23 cellular contexts compared by ENCODE assay signal in the genomic region with DNA sequence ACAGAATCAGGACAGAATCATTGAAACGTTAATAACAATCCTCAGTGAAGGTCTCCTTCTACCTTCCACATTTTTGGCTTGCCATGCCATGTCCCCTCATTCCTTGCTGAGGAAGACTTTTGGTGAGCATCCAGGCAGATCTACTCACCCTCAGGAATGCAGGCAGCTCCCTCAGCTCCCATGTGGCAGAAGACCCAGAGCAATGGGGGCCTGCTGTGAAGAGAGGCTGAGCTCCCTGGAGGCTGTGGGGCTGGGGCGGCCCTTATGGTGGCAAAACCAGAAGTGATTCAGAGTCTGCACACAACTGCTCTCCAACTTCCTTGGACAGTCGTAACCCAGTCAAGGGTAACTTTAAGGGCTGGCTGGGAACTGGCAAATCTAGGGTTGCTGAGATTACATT.
A peak's percentile ranks its signal among the peaks of the same experiment; 100 is the strongest.
DNase-seq lines count a peak whose midpoint lies in the region; ATAC-seq and TF ChIP-seq lines count a peak whose summit lies in the region.
"Had no signal": no experiment of that assay in that cellular context is flagged by ENCODE, and none has a peak within 500 bp of the region (broad histone marks: within the 10 kb centered on the region; RNA-seq: fewer than 3 reads in every experiment).

No MANE protein-coding gene starts in this region.

- H2BK5ac ChIP-seq in mesendoderm (ENCODE audit: low read length): no peak overlapping the region

- no peak overlapping the region for H3K56ac ChIP-seq in mesendoderm (ENCODE audit: low read length)

- no peak overlapping the region for H4K8ac ChIP-seq in mesendoderm (ENCODE audit: low read depth, low read length)

- no peak overlapping the region for H2BK15ac ChIP-seq in mesendoderm (replicated peaks; ENCODE audit: low read depth)

- H2BK120ac ChIP-seq in mesendoderm (ENCODE audit: low read depth, low read length): no peak overlapping the region

- WGBS in mesendoderm (ENCODE audit: extremely low coverage, insufficient coverage, low lambda C conversion rate): no CpG with 5 or more reads among the region's 3 CpGs
- 92% methylated on average over 3 of the region's 3 CpGs for WGBS in smooth muscle cell (ENCODE audit: low lambda C conversion rate)

- H3F3A ChIP-seq in GM23338 (replicated peaks; ENCODE audit: low read depth): no peaks in the 10 kb centered on the region
- H3F3A ChIP-seq in smooth muscle cell (ENCODE audit: low read depth): no peaks in the 10 kb centered on the region

- intact Hi-C loops in activated CD4-positive, alpha-beta memory T cell treated with anti-CD3 and anti-CD28 coated beads for 36 hours (cut with micrococcal nuclease): no loop called here

- H3K79me2 ChIP-seq in GM23338 (replicated peaks; ENCODE audit: insufficient read depth): no peaks in the 10 kb centered on the region
- H3K79me2 ChIP-seq in mesendoderm (ENCODE audit: control insufficient read depth, insufficient read depth, low read length): no peaks in the 10 kb centered on the region
- H3K79me2 ChIP-seq in smooth muscle cell (ENCODE audit: low read depth): no peaks in the 10 kb centered on the region

- peaks cover 7% of the 10 kb centered on the region; the same call in 2 of the 3 replicates for H3K4me1 Mint-ChIP-seq in GM23338
- H3K4me1 Mint-ChIP-seq in activated CD4-positive, alpha-beta memory T cell treated with anti-CD3 and anti-CD28 coated beads for 36 hours (ENCODE audit: low read depth): peaks cover 14% of the 10 kb centered on the region
- H3K4me1 Mint-ChIP-seq in activated CD8-positive, alpha-beta memory T cell treated with anti-CD3 and anti-CD28 coated beads, Interleukin-2, amount 10 ng/mL, durations not matched to agents 7 days and 5 days: peaks cover 35% of the 10 kb centered on the region
- H3K4me1 Mint-ChIP-seq: activated B cell treated with CpG ODN at 0.5 μM for 24 hours had no signal

- H3K4me1 ChIP-seq in GM23338 (ENCODE audit: insufficient read depth): no peaks in the 10 kb centered on the region
- H3K4me1 ChIP-seq in mesendoderm (ENCODE audit: control insufficient read depth, low read depth, low read length): no peaks in the 10 kb centered on the region
- no peaks in the 10 kb centered on the region for H3K4me1 ChIP-seq in smooth muscle cell (ENCODE audit: low read depth)
- H3K4me1 ChIP-seq: colonic mucosa, testis had no signal

- no peaks in the 10 kb centered on the region for H3K9me2 ChIP-seq in GM23338 (ENCODE audit: insufficient read depth)

- H2AFZ ChIP-seq in GM23338 (no peak overlapping the region), smooth muscle cell (ENCODE audit: low read depth) (no peak overlapping the region)
- H2AFZ ChIP-seq: neural progenitor cell had no signal

- peak; percentile 27; the same call in 2 of the 3 replicates for ATAC-seq in GM23338
- ATAC-seq in activated CD8-positive, alpha-beta memory T cell treated with anti-CD3 and anti-CD28 coated beads, Interleukin-2, amount 10 ng/mL, durations not matched to agents 7 days and 5 days: no peak
- ATAC-seq: stimulated activated effector memory CD8-positive, alpha-beta T cell treated with anti-CD3 and anti-CD28 coated beads, Interleukin-12 subunit alpha, Interleukin-12 subunit beta, amount 100 ng/mL, for 72 hours had no signal

- H4K20me1 ChIP-seq in GM23338 (replicated peaks; ENCODE audit: insufficient read depth) (no peaks in the 10 kb centered on the region), smooth muscle cell (ENCODE audit: low read depth) (no peaks in the 10 kb centered on the region)
- H4K20me1 ChIP-seq: BLaER1 treated with 17β-estradiol and CSF1 and Interleukin-3, amounts not matched to agents 10 nM and 100 nM had no signal

- TF ChIP-seq CTCF in GM23338 (conservative IDR thresholded peaks at IDR 0.05; ENCODE audit: low read depth in 2 of 2) (no peak), smooth muscle cell (IDR thresholded peaks at IDR 0.05; ENCODE audit: borderline replicate concordance, insufficient read depth, poor library complexity, severe bottlenecking) (no peak)

- H3K36me3 ChIP-seq in GM23338 (ENCODE audit: insufficient read depth) (no peaks in the 10 kb centered on the region), mesendoderm (ENCODE audit: control insufficient read depth, insufficient read depth, low read length) (no peaks in the 10 kb centered on the region), smooth muscle cell (ENCODE audit: low read depth) (no peaks in the 10 kb centered on the region)
- H3K36me3 ChIP-seq: BLaER1 treated with 17β-estradiol and CSF1 and Interleukin-3, amounts not matched to agents 10 nM and 100 nM; colonic mucosa; neural progenitor cell had no signal

- no peak overlapping the region for H4K5ac ChIP-seq in mesendoderm (ENCODE audit: low read length)

- no peak overlapping the region for H3K4me3 ChIP-seq in GM23338
- no peak overlapping the region for H3K4me3 ChIP-seq in mesendoderm (ENCODE audit: low read length)
- H3K4me3 ChIP-seq in smooth muscle cell: no peak overlapping the region
- H3K4me3 ChIP-seq: BLaER1 treated with 17β-estradiol and CSF1 and Interleukin-3, amounts not matched to agents 10 nM and 100 nM; colonic mucosa; neural progenitor cell; testis had no signal

- CTCF ChIA-PET in activated CD4-positive, alpha-beta memory T cell treated with anti-CD3 and anti-CD28 coated beads for 36 hours (lab: Charles Lee): no interaction called here
- CTCF ChIA-PET in activated CD8-positive, alpha-beta memory T cell treated with anti-CD3 and anti-CD28 coated beads, Interleukin-2, amount 10 ng/mL, durations not matched to agents 7 days and 5 days (lab: Charles Lee): interaction anchor here (0.7 kb wide), 1 partner anchor 108 kb away, joined by 3 read pairs; no protein-coding TSS in a partner anchor

- H3K9ac ChIP-seq in mesendoderm (ENCODE audit: low read length): no peak overlapping the region
- no peak overlapping the region for H3K9ac ChIP-seq in smooth muscle cell (ENCODE audit: low read depth)
- H3K9ac ChIP-seq: BLaER1 treated with 17β-estradiol and CSF1 and Interleukin-3, amounts not matched to agents 10 nM and 100 nM; neural progenitor cell had no signal

- no peaks in the 10 kb centered on the region for H3K9me3 ChIP-seq in smooth muscle cell (replicated peaks; ENCODE audit: low read depth)
- H3K9me3 ChIP-seq: BLaER1 treated with 17β-estradiol and CSF1 and Interleukin-3, amounts not matched to agents 10 nM and 100 nM; colonic mucosa; testis had no signal

- H3K4me2 ChIP-seq in GM23338 (no peak overlapping the region), mesendoderm (ENCODE audit: low read length) (no peak overlapping the region), smooth muscle cell (no peak overlapping the region)
- H3K4me2 ChIP-seq: neural progenitor cell had no signal

- POLR2A ChIA-PET in activated CD4-positive, alpha-beta memory T cell treated with anti-CD3 and anti-CD28 coated beads for 36 hours (lab: Charles Lee): no interaction called here

- no peaks in the 10 kb centered on the region for H3K9me3 Mint-ChIP-seq in GM23338
- no peaks in the 10 kb centered on the region for H3K9me3 Mint-ChIP-seq in activated CD4-positive, alpha-beta memory T cell treated with anti-CD3 and anti-CD28 coated beads for 36 hours
- no peaks in the 10 kb centered on the region for H3K9me3 Mint-ChIP-seq in activated CD8-positive, alpha-beta memory T cell treated with anti-CD3 and anti-CD28 coated beads, Interleukin-2, amount 10 ng/mL, durations not matched to agents 7 days and 5 days (ENCODE audit: low read depth)
- H3K9me3 Mint-ChIP-seq: activated B cell treated with CpG ODN at 0.5 μM for 24 hours; H9; neural progenitor cell; stimulated activated effector memory CD8-positive, alpha-beta T cell treated with anti-CD3 and anti-CD28 coated beads, Interleukin-12 subunit alpha, Interleukin-12 subunit beta, amount 100 ng/mL, for 72 hours had no signal

- H3K27me3 ChIP-seq in GM23338 (ENCODE audit: insufficient read depth): no peaks in the 10 kb centered on the region
- no peaks in the 10 kb centered on the region for H3K27me3 ChIP-seq in mesendoderm (ENCODE audit: insufficient read depth, low read length, poor library complexity)
- H3K27me3 ChIP-seq in smooth muscle cell (ENCODE audit: low read depth): no peaks in the 10 kb centered on the region
- H3K27me3 ChIP-seq: BLaER1 treated with 17β-estradiol and CSF1 and Interleukin-3, amounts not matched to agents 10 nM and 100 nM; colonic mucosa; neural progenitor cell; testis had no signal

- DNase-seq in DMS 273 (lab: John Stamatoyannopoulos, UW; ENCODE audit: unreplicated experiment): peak; percentile 33
- DNase-seq in DMS 273 treated with DMSO at 0.1 percent for 48 hours (lab: John Stamatoyannopoulos, UW): no peak
- no peak for DNase-seq in GM23338 (ENCODE audit: low spot score)
- DNase-seq in activated CD4-positive, alpha-beta memory T cell treated with anti-CD3 and anti-CD28 coated beads for 36 hours: peak; percentile 8
- DNase-seq in mesendoderm: peak; percentile 26
- DNase-seq in activated CD8-positive, alpha-beta memory T cell treated with anti-CD3 and anti-CD28 coated beads, Interleukin-2, amount 10 ng/mL, durations not matched to agents 7 days and 5 days: no peak
- DNase-seq in CD1c-positive myeloid dendritic cell (ENCODE audit: extremely low spot score): no peak
- no peak for DNase-seq in smooth muscle cell (lab: John Stamatoyannopoulos, UW; ENCODE audit: unreplicated experiment)
- DNase-seq: 8988T; activated B cell treated with CpG ODN at 0.5 μM for 24 hours; activated CD8-positive, alpha-beta memory T cell treated with anti-CD3 and anti-CD28 coated beads, Interleukin-2, amount 50 U/mL, for 4 hours; colonic mucosa; foreskin melanocyte; H9; NCI-H1092 treated with DMSO at 0.1 percent for 48 hours; OCI-M1; SIG-M5; stimulated activated CD4-positive, alpha-beta T cell treated with anti-CD3 and anti-CD28 coated beads, Interleukin-15, amount 100 ng/mL, for 24 hours; testis had no signal

- H3K4me3 Mint-ChIP-seq in GM23338: no peak overlapping the region
- H3K4me3 Mint-ChIP-seq in activated CD4-positive, alpha-beta memory T cell treated with anti-CD3 and anti-CD28 coated beads for 36 hours: no peak overlapping the region
- no peak overlapping the region for H3K4me3 Mint-ChIP-seq in activated CD8-positive, alpha-beta memory T cell treated with anti-CD3 and anti-CD28 coated beads, Interleukin-2, amount 10 ng/mL, durations not matched to agents 7 days and 5 days
- H3K4me3 Mint-ChIP-seq: activated B cell treated with CpG ODN at 0.5 μM for 24 hours; H9; IgD-negative memory B cell; neural progenitor cell; stimulated activated effector memory CD8-positive, alpha-beta T cell treated with anti-CD3 and anti-CD28 coated beads, Interleukin-12 subunit alpha, Interleukin-12 subunit beta, amount 100 ng/mL, for 72 hours had no signal

- H3K4ac ChIP-seq in mesendoderm (ENCODE audit: low read depth, low read length): no peak overlapping the region

- H3K27ac Mint-ChIP-seq in GM23338: no peak overlapping the region
- H3K27ac Mint-ChIP-seq in activated CD4-positive, alpha-beta memory T cell treated with anti-CD3 and anti-CD28 coated beads for 36 hours: no peak overlapping the region
- H3K27ac Mint-ChIP-seq in activated CD8-positive, alpha-beta memory T cell treated with anti-CD3 and anti-CD28 coated beads, Interleukin-2, amount 10 ng/mL, durations not matched to agents 7 days and 5 days: no peak overlapping the region
- H3K27ac Mint-ChIP-seq: activated B cell treated with CpG ODN at 0.5 μM for 24 hours; H9; IgD-negative memory B cell; neural progenitor cell; stimulated activated effector memory CD8-positive, alpha-beta T cell treated with anti-CD3 and anti-CD28 coated beads, Interleukin-12 subunit alpha, Interleukin-12 subunit beta, amount 100 ng/mL, for 72 hours had no signal

- H3K27ac ChIP-seq in GM23338 (ENCODE audit: low read depth): no peak overlapping the region
- no peak overlapping the region for H3K27ac ChIP-seq in mesendoderm (ENCODE audit: low read depth, low read length)
- no peak overlapping the region for H3K27ac ChIP-seq in smooth muscle cell (ENCODE audit: low read depth)
- H3K27ac ChIP-seq: BLaER1 treated with 17β-estradiol and CSF1 and Interleukin-3, amounts not matched to agents 10 nM and 100 nM; colonic mucosa; neural progenitor cell; testis had no signal

- no peak overlapping the region for H3K23ac ChIP-seq in mesendoderm (ENCODE audit: low read length)

- no peak overlapping the region for H3K18ac ChIP-seq in mesendoderm (ENCODE audit: low read length)

- H2AK5ac ChIP-seq in mesendoderm (ENCODE audit: low read length): no peak overlapping the region

- H3K36me3 Mint-ChIP-seq in GM23338 (ENCODE audit: low read depth): no peaks in the 10 kb centered on the region
- no peaks in the 10 kb centered on the region for H3K36me3 Mint-ChIP-seq in activated CD4-positive, alpha-beta memory T cell treated with anti-CD3 and anti-CD28 coated beads for 36 hours
- peaks cover 5% of the 10 kb centered on the region for H3K36me3 Mint-ChIP-seq in activated CD8-positive, alpha-beta memory T cell treated with anti-CD3 and anti-CD28 coated beads, Interleukin-2, amount 10 ng/mL, durations not matched to agents 7 days and 5 days
- H3K36me3 Mint-ChIP-seq: neural progenitor cell; stimulated activated effector memory CD8-positive, alpha-beta T cell treated with anti-CD3 and anti-CD28 coated beads, Interleukin-12 subunit alpha, Interleukin-12 subunit beta, amount 100 ng/mL, for 72 hours had no signal

- no peaks in the 10 kb centered on the region for H3K79me1 ChIP-seq in mesendoderm (ENCODE audit: low read length)

- no peaks in the 10 kb centered on the region for H3K27me3 Mint-ChIP-seq in GM23338 (ENCODE audit: insufficient read depth, low read depth, poor library complexity)
- no peaks in the 10 kb centered on the region for H3K27me3 Mint-ChIP-seq in activated CD4-positive, alpha-beta memory T cell treated with anti-CD3 and anti-CD28 coated beads for 36 hours
- H3K27me3 Mint-ChIP-seq in activated CD8-positive, alpha-beta memory T cell treated with anti-CD3 and anti-CD28 coated beads, Interleukin-2, amount 10 ng/mL, durations not matched to agents 7 days and 5 days: no peaks in the 10 kb centered on the region
- H3K27me3 Mint-ChIP-seq: activated B cell treated with CpG ODN at 0.5 μM for 24 hours, IgD-negative memory B cell had no signal

Comparison
In these comparisons a context has a peak if more than half of its experiments do, and no peak if none do; other contexts are left out.
1. DNase-seq: peak in DMS 273 (single experiment), activated CD4-positive, alpha-beta memory T cell treated with anti-CD3 and anti-CD28 coated beads for 36 hours (single experiment) and mesendoderm (single experiment); none in DMS 273 treated with DMSO at 0.1 percent for 48 hours (single experiment), GM23338 (single experiment), activated CD8-positive, alpha-beta memory T cell treated with anti-CD3 and anti-CD28 coated beads, Interleukin-2, amount 10 ng/mL, durations not matched to agents 7 days and 5 days (single experiment), CD1c-positive myeloid dendritic cell (single experiment) and smooth muscle cell (single experiment).